ENCODE assay signal across 9 cellular contexts in genomic region chr3:129424185-129424841, GRCh38. TPM values are rescaled to one million over a fixed set of nuclear protein-coding genes. Genes with fewer than 3 reads are reported as not detected.
DNase-seq lines count a peak whose midpoint lies in the region; ATAC-seq and TF ChIP-seq lines count a peak whose summit lies in the region.
"Had no signal": no experiment of that assay in that cellular context is flagged by ENCODE, and none has a peak within 500 bp of the region (broad histone marks: within the 10 kb centered on the region; RNA-seq: fewer than 3 reads in every experiment).

No MANE protein-coding gene starts in this region.

- intact Hi-C loops in vagina (cut with DNase I): no loop called here
- intact Hi-C loops in sigmoid colon (cut with DNase I): no loop called here

- TF ChIP-seq CTCF in GM10266 (IDR thresholded peaks at IDR 0.05; ENCODE audit: control insufficient read depth, insufficient read depth, low read depth, missing control alignments) (no peak), vagina (IDR thresholded peaks at IDR 0.05) (no peak), sigmoid colon (IDR thresholded peaks at IDR 0.05) (no peak)

- no peak for TF ChIP-seq EP300 in sigmoid colon (IDR thresholded peaks at IDR 0.05)

- H3K9me3 ChIP-seq in vagina (no peaks in the 10 kb centered on the region), sigmoid colon (no peaks in the 10 kb centered on the region)

- H3K36me3 ChIP-seq in vagina (no peaks in the 10 kb centered on the region), sigmoid colon (no peaks in the 10 kb centered on the region)

- no peak for TF ChIP-seq POLR2A in vagina (IDR thresholded peaks at IDR 0.05)
- TF ChIP-seq POLR2A in sigmoid colon (IDR thresholded peaks at IDR 0.05): no peak

- no peak overlapping the region for H3K4me3 ChIP-seq in vagina
- H3K4me3 ChIP-seq in sigmoid colon: no peak overlapping the region

- H3K4me1 ChIP-seq in vagina (peaks cover 16% of the 10 kb centered on the region), sigmoid colon (peaks cover 0 to 14% (median 8%) of the 10 kb centered on the region in 4 donors)

- 65 to 71% methylated on average over 4 of the region's 4 CpGs for WGBS in sigmoid colon, 2 donors

- H3K27ac ChIP-seq in vagina (no peak overlapping the region), sigmoid colon (no peak overlapping the region)

- ATAC-seq in GM21576 (IDR thresholded peaks at IDR 0.05; ENCODE audit: unreplicated experiment): peak; percentile 72

- H3K27me3 ChIP-seq in vagina (no peaks in the 10 kb centered on the region), sigmoid colon (no peaks in the 10 kb centered on the region)

- DNase-seq in GM10266 (ENCODE audit: extremely low spot score) (peak; percentile 39), NAMALWA (ENCODE audit: low spot score) (peak; percentile 79), foreskin melanocyte (peak; percentile 32), NCI-H1092 (lab: John Stamatoyannopoulos, UW) (no peak), SW 1271 (lab: John Stamatoyannopoulos, UW) (no peak), vagina (ENCODE audit: extremely low spot score in 2 of 2) (no peak), sigmoid colon (no peak)
- DNase-seq: activated CD4-positive, CD25-positive, alpha-beta regulatory T cell treated with anti-CD3 and anti-CD28 coated beads, Interleukin-2, amount 50 U/mL, for 72 hours had no signal

RNA-seq across cellular contexts. Expression of gene EFCAB12, which starts 4.1 kb away (rescaled TPM):
- total RNA-seq in vagina: not detected
- total RNA-seq in sigmoid colon: under 1 TPM in 1 of 4 donors, not detected in 3; 0.36 TPM
- polyA plus RNA-seq in sigmoid colon: under 1 TPM in 2 of 3 donors, not detected in 1; 0.38 to 0.46 TPM

RNA-seq across cellular contexts. Expression of gene MBD4, which starts 15.4 kb away (rescaled TPM):
- 32.4 TPM for total RNA-seq in vagina
- total RNA-seq in sigmoid colon: 10 to 100 TPM; 13.3 to 18.4 (median 16.6) TPM
- polyA plus RNA-seq in sigmoid colon: 10 to 100 TPM; 11.8 to 21.6 (median 15.0) TPM

RNA-seq across cellular contexts. Expression of gene IFT122, which starts 15.7 kb away (rescaled TPM):
- total RNA-seq in vagina: 33.4 TPM
- 10 to 100 TPM; 15.8 to 21.4 (median 17.8) TPM for total RNA-seq in sigmoid colon
- 10 to 100 TPM in 2 of 3 donors, 1 to 10 TPM in 1; 4.2 to 15.6 (median 13.6) TPM for polyA plus RNA-seq in sigmoid colon

Comparison
In these comparisons a context has a peak if more than half of its experiments do, and no peak if none do; other contexts are left out.
1. DNase-seq: peak in GM10266 (single experiment), NAMALWA (single experiment) and foreskin melanocyte (single experiment); none in NCI-H1092 (single experiment), SW 1271 (0 of 2), vagina (0 of 2) and sigmoid colon (single experiment).